ENCODE assay signal across 7 cellular contexts in the genomic region with DNA sequence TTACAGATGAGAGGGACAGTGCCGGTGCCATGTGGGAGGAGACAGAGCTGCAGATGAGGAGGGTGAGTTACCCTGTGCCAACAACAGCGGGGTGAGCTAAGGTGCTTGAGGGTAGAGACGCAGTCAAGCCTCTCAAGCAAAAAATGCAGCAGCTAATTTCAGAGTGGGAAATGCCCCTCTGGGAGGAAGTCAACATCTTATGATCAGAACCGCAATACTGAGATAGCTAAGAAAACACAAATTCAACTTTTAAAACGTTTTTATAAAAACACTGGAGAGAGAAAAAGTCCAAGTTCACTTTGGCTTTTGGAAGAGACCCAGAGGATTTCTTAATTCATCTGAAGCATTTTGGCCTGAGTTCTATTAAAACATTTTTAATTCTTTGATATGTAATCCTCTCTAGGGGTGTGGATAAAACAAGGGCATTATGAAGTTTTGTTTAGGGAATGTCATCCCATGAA.
A peak's percentile ranks its signal among the peaks of the same experiment; 100 is the strongest.
DNase-seq lines count a peak whose midpoint lies in the region; ATAC-seq and TF ChIP-seq lines count a peak whose summit lies in the region.

No MANE protein-coding gene starts in this region.

- H3K27ac ChIP-seq in breast epithelium (peak overlapping the region; percentile 11 to 55), PC-3 (ENCODE audit: low read length) (no peak overlapping the region)

- no TSS peak for BruUV-seq in PC-3 (replicated peaks; lab: Mats Ljungman, UMichigan)

- H3K4me3 ChIP-seq in breast epithelium (peak overlapping the region in 1 of 3 donors; percentile 45), PC-3 (ENCODE audit: low read length) (no peak overlapping the region)

- H3K9me2 ChIP-seq in PC-3 (replicated peaks; ENCODE audit: low read length), result no peaks in the 10 kb centered on the region

- H3K4me1 ChIP-seq in breast epithelium, result no peaks in the 10 kb centered on the region
- H3K4me1 ChIP-seq in PC-3 (ENCODE audit: insufficient read depth, low read length), result no peaks in the 10 kb centered on the region

- TF ChIP-seq CTCF in breast epithelium (IDR thresholded peaks at IDR 0.05) (no peak), PC-3 (conservative IDR thresholded peaks at IDR 0.05; ENCODE audit: low read depth, low read length) (no peak)

- H4K20me1 ChIP-seq in PC-3 (ENCODE audit: low read length), result no peaks in the 10 kb centered on the region

- H3K36me3 ChIP-seq in breast epithelium, result no peaks in the 10 kb centered on the region
- no peaks in the 10 kb centered on the region for H3K36me3 ChIP-seq in PC-3 (ENCODE audit: low read depth, low read length)

- POLR2A ChIA-PET in PC-3 (lab: Charles Lee; ENCODE audit: unreplicated experiment), result no interaction called here

- intact Hi-C loops in breast epithelium (cut with DNase I; ENCODE audit: low total_unique reads) (no loop called here), PC-3 (cut with micrococcal nuclease) (no loop called here)

- no peaks in the 10 kb centered on the region for H3K79me2 ChIP-seq in PC-3 (ENCODE audit: low read length)

- H3F3A ChIP-seq in PC-3 (ENCODE audit: low read length, unreplicated experiment), result no peaks in the 10 kb centered on the region

- DNase-seq in breast epithelium (ENCODE audit: low spot score in 2 of 2) (peak in 1 of 2 donors; percentile 19), renal cortical epithelial cell (ENCODE audit: low read depth) (peak; percentile 27), PC-3 (no peak), NCI-H2081 treated with DMSO at 0.1 percent for 48 hours (lab: John Stamatoyannopoulos, UW) (no peak), LoVo (ENCODE audit: low spot score) (no peak)

- H3K9me3 ChIP-seq in breast epithelium (no peaks in the 10 kb centered on the region), PC-3 (ENCODE audit: low read length) (no peaks in the 10 kb centered on the region)

- no peak overlapping the region for H3K4me2 ChIP-seq in PC-3 (ENCODE audit: low read length)

- CTCF ChIA-PET in PC-3 (lab: Charles Lee), result no interaction called here

- H3K27me3 ChIP-seq in breast epithelium (no peaks in the 10 kb centered on the region), PC-3 (ENCODE audit: low read length) (no peaks in the 10 kb centered on the region)

- ATAC-seq in GM19035 (IDR thresholded peaks at IDR 0.05; ENCODE audit: unreplicated experiment), result peak; percentile 57
- peak; percentile 68 for ATAC-seq in HG02884 (IDR thresholded peaks at IDR 0.05; ENCODE audit: unreplicated experiment)
- ATAC-seq in PC-3, result no peak

- no peak overlapping the region for H2AFZ ChIP-seq in PC-3 (ENCODE audit: low read length)

- TF ChIP-seq POLR2A in breast epithelium (IDR thresholded peaks at IDR 0.05), result no peak

- no peak overlapping the region for H3K9ac ChIP-seq in PC-3 (ENCODE audit: low read length)
